Comparison of ENCODE assay signal across 17 cellular contexts in the genomic region with DNA sequence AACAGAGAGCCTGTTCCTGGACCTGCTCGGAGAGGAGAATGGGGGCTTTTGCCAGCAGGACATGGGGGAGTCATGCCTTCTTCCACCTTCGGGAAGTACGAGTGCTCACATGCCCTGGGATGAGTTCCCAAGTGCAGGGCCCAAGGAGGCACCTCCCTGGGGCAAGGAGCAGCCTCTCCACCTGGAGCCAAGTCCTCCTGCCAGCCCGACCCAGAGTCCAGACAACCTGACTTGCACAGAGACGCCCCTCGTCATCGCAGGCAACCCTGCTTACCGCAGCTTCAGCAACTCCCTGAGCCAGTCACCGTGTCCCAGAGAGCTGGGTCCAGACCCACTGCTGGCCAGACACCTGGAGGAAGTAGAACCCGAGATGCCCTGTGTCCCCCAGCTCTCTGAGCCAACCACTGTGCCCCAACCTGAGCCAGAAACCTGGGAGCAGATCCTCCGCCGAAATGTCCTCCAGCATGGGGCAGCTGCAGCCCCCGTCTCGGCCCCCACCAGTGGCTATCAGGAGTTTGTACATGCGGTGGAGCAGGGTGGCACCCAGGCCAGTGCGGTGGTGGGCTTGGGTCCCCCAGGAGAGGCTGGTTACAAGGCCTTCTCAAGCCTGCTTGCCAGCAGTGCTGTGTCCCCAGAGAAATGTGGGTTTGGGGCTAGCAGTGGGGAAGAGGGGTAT. TPM values are rescaled to one million over a fixed set of nuclear protein-coding genes. Genes with fewer than 3 reads are reported as not detected.
A peak's percentile ranks its signal among the peaks of the same experiment; 100 is the strongest.
DNase-seq lines count a peak whose midpoint lies in the region; ATAC-seq, FAIRE-seq and TF ChIP-seq lines count a peak whose summit lies in the region.
"Had no signal": no experiment of that assay in that cellular context is flagged by ENCODE, and none has a peak within 500 bp of the region (broad histone marks: within the 10 kb centered on the region; RNA-seq: fewer than 3 reads in every experiment).

No MANE protein-coding gene starts in this region.

- H3K4me1 ChIP-seq in HepG2 (ENCODE audit: insufficient read depth, low read length), result peaks cover 41% of the 10 kb centered on the region
- H3K4me1 ChIP-seq in right lobe of liver, result peaks cover 0 to 36% (median 20%) of the 10 kb centered on the region in 4 donors
- peaks cover 0 to 28% (median 9%) of the 10 kb centered on the region in 3 donors for H3K4me1 ChIP-seq in gastroesophageal sphincter
- peaks cover 22% of the 10 kb centered on the region for H3K4me1 ChIP-seq in upper lobe of right lung
- H3K4me1 ChIP-seq in neural progenitor cell, result no peaks in the 10 kb centered on the region

- DNase-seq in HepG2 (ENCODE audit: low spot score) (no peak), right lobe of liver (no peak), upper lobe of right lung (peak; percentile 62), neural progenitor cell (ENCODE audit: low spot score) (no peak), epidermal melanocyte (ENCODE audit: insufficient read length, low spot score) (no peak), NK-92 (lab: John Stamatoyannopoulos, UW; ENCODE audit: unreplicated experiment) (no peak)
- no peak for DNase-seq in activated CD8-positive, alpha-beta T cell treated with anti-CD3 and anti-CD28 coated beads for 36 hours
- DNase-seq: left colon, NCI-H187, NCI-H446, right cardiac atrium had no signal

- H3K9me3 ChIP-seq in HepG2 (ENCODE audit: low read length) (no peaks in the 10 kb centered on the region), right lobe of liver (no peaks in the 10 kb centered on the region), gastroesophageal sphincter (no peaks in the 10 kb centered on the region), upper lobe of right lung (no peaks in the 10 kb centered on the region), neural progenitor cell (ENCODE audit: low read depth) (no peaks in the 10 kb centered on the region)
- H3K9me3 ChIP-seq: mucosa of descending colon, vagina had no signal

- 77% methylated on average over 6 of the region's 16 CpGs for WGBS in HepG2 (ENCODE audit: low lambda C conversion rate)
- WGBS in right lobe of liver (ENCODE audit: insufficient coverage, low coverage, low lambda C conversion rate, missing lambda C conversion rate), result 83% methylated on average over 2 of the region's 16 CpGs
- 86% methylated on average over 4 of the region's 16 CpGs; no CpG with 5 or more reads in 1 of the 2 donors for WGBS in gastroesophageal sphincter (ENCODE audit: low coverage in 1 of 2), 2 donors

- TF ChIP-seq RAD21 in HepG2 (CRISPR knock-in tag; IDR thresholded peaks at IDR 0.05), result no peak

- H3K27ac Mint-ChIP-seq in activated CD8-positive, alpha-beta T cell treated with anti-CD3 and anti-CD28 coated beads for 36 hours, result peak overlapping the region; percentile 65
- H3K27ac Mint-ChIP-seq in neural progenitor cell, result no peak overlapping the region

- POLR2A ChIA-PET in HepG2 (lab: Yijun Ruan, JAX), result no interaction called here
- POLR2A ChIA-PET in activated CD8-positive, alpha-beta T cell treated with anti-CD3 and anti-CD28 coated beads for 36 hours (lab: Charles Lee), result interaction anchor here (0.9 to 10.1 kb wide), 7 partner anchors 12 to 128 kb away, joined by 3 to 168 read pairs (median 4); a partner anchor contains a TSS

- no peaks in the 10 kb centered on the region for H3F3A ChIP-seq in neural progenitor cell (ENCODE audit: low read depth)

- no peak overlapping the region for H3K27ac ChIP-seq in HepG2 (ENCODE audit: extremely low read length, insufficient read depth, low read length)
- H3K27ac ChIP-seq in right lobe of liver, result peak overlapping the region in 1 of 3 donors; percentile 86
- H3K27ac ChIP-seq in gastroesophageal sphincter, result peak overlapping the region in 3 of 4 donors; percentile 11 to 59 (median 58)
- H3K27ac ChIP-seq in upper lobe of right lung, result no peak overlapping the region
- no peak overlapping the region for H3K27ac ChIP-seq in neural progenitor cell
- H3K27ac ChIP-seq: vagina had no signal

- H3K4me3 ChIP-seq in HepG2 (replicated peaks in 1 of 3; ENCODE audit: insufficient read depth in 1 of 3, low read depth in 2 of 3, low read length in 3 of 3) (no peak overlapping the region), right lobe of liver (no peak overlapping the region), gastroesophageal sphincter (no peak overlapping the region), upper lobe of right lung (no peak overlapping the region), neural progenitor cell (no peak overlapping the region)
- H3K4me3 ChIP-seq: mucosa of descending colon, vagina had no signal

- TF ChIP-seq CTCF in HepG2 (CRISPR knock-in tag; IDR thresholded peaks at IDR 0.05) (no peak), right lobe of liver (IDR thresholded peaks at IDR 0.05) (no peak), gastroesophageal sphincter (IDR thresholded peaks at IDR 0.05) (no peak), upper lobe of right lung (IDR thresholded peaks at IDR 0.05) (no peak), neural progenitor cell (IDR thresholded peaks at IDR 0.05) (no peak)
- no peak for TF ChIP-seq CTCF in activated CD8-positive, alpha-beta T cell treated with anti-CD3 and anti-CD28 coated beads for 36 hours (IDR thresholded peaks at IDR 0.05)

- H3K27me3 ChIP-seq in HepG2 (ENCODE audit: control insufficient read depth in 1 of 2, insufficient read depth in 2 of 2, low read length in 2 of 2), result no peaks in the 10 kb centered on the region
- H3K27me3 ChIP-seq in right lobe of liver, result no peaks in the 10 kb centered on the region
- no peaks in the 10 kb centered on the region for H3K27me3 ChIP-seq in gastroesophageal sphincter
- H3K27me3 ChIP-seq in upper lobe of right lung, result no peaks in the 10 kb centered on the region
- no peaks in the 10 kb centered on the region for H3K27me3 ChIP-seq in neural progenitor cell
- H3K27me3 ChIP-seq: vagina had no signal

- intact Hi-C loops in HepG2 (cut with micrococcal nuclease; ENCODE audit: unreplicated experiment) (no loop called here), right lobe of liver (cut with DNase I) (loop anchor here (5.0 to 10.0 kb wide), 2 partner anchors 35 to 48 kb away; a partner anchor contains a TSS), upper lobe of right lung (cut with DNase I) (loop anchor here (10.0 kb wide), 1 partner anchor 128 kb away; no protein-coding TSS in a partner anchor)
- intact Hi-C loops in activated CD8-positive, alpha-beta T cell treated with anti-CD3 and anti-CD28 coated beads for 36 hours (cut with micrococcal nuclease), result no loop called here

- H4K20me1 ChIP-seq in HepG2 (ENCODE audit: insufficient read depth, low read length) (peaks cover 9% of the 10 kb centered on the region; the same call in 1 of the 2 replicates), neural progenitor cell (ENCODE audit: low read depth) (no peaks in the 10 kb centered on the region)

- H3K27me3 Mint-ChIP-seq in activated CD8-positive, alpha-beta T cell treated with anti-CD3 and anti-CD28 coated beads for 36 hours, result no peaks in the 10 kb centered on the region
- H3K27me3 Mint-ChIP-seq in neural progenitor cell (ENCODE audit: insufficient read depth, low read depth), result no peaks in the 10 kb centered on the region

- no TSS peak for BruUV-seq in HepG2 (replicated peaks; lab: Mats Ljungman, UMichigan)

- H3K4me2 ChIP-seq in HepG2 (ENCODE audit: low read depth, low read length) (no peak overlapping the region), neural progenitor cell (no peak overlapping the region)

- H3K9me3 Mint-ChIP-seq in activated CD8-positive, alpha-beta T cell treated with anti-CD3 and anti-CD28 coated beads for 36 hours, result peaks cover 11% of the 10 kb centered on the region
- H3K9me3 Mint-ChIP-seq in neural progenitor cell, result no peaks in the 10 kb centered on the region

- H3K36me3 Mint-ChIP-seq in activated CD8-positive, alpha-beta T cell treated with anti-CD3 and anti-CD28 coated beads for 36 hours (ENCODE audit: low read depth), result peaks cover 83% of the 10 kb centered on the region
- H3K36me3 Mint-ChIP-seq in neural progenitor cell, result peaks cover 5% of the 10 kb centered on the region

- in situ Hi-C loops in HepG2 (cut with HindIII; ENCODE audit: extremely low pct_ligation_motif_present, low pct_unique_long_range_greater_than_20kb), result no loop called here

- H3K9ac ChIP-seq in HepG2 (ENCODE audit: insufficient read depth, low read depth, low read length) (no peak overlapping the region), neural progenitor cell (no peak overlapping the region)

- TF ChIP-seq POLR2A in HepG2 (IDR thresholded peaks at IDR 0.05; ENCODE audit: insufficient read depth in 1 of 2, low read depth in 2 of 2, low read length in 2 of 2) (no peak), right lobe of liver (IDR thresholded peaks at IDR 0.05) (no peak), gastroesophageal sphincter (IDR thresholded peaks at IDR 0.05) (peak in 1 of 2 donors; percentile 8)

- H3K79me2 ChIP-seq in HepG2 (ENCODE audit: insufficient read depth, low read length), result no peaks in the 10 kb centered on the region
- H3K79me2 ChIP-seq in neural progenitor cell (ENCODE audit: low read depth), result no peaks in the 10 kb centered on the region

- CTCF ChIA-PET in HepG2 (lab: Yijun Ruan, JAX; ENCODE audit: low intra/inter-chr PET ratio, low total read pairs), result no interaction called here
- CTCF ChIA-PET in activated CD8-positive, alpha-beta T cell treated with anti-CD3 and anti-CD28 coated beads for 36 hours (lab: Charles Lee), result interaction anchor here (1.6 kb wide), 1 partner anchor 132 kb away, joined by 5 read pairs; no protein-coding TSS in a partner anchor

- no peak for FAIRE-seq in HepG2 (lab: Jason Lieb, UNC)
- FAIRE-seq: D721Med had no signal

- H3K4me3 Mint-ChIP-seq in activated CD8-positive, alpha-beta T cell treated with anti-CD3 and anti-CD28 coated beads for 36 hours, result no peak overlapping the region
- no peak overlapping the region for H3K4me3 Mint-ChIP-seq in neural progenitor cell

- ATAC-seq in HepG2, result no peak
- ATAC-seq in right lobe of liver, result no peak
- ATAC-seq in activated CD8-positive, alpha-beta T cell treated with anti-CD3 and anti-CD28 coated beads for 36 hours, result no peak
- ATAC-seq in gastroesophageal sphincter, result no peak
- no peak for ATAC-seq in upper lobe of right lung
- ATAC-seq: HCT116, left colon, mucosa of descending colon, right cardiac atrium had no signal

- H2AFZ ChIP-seq in HepG2 (ENCODE audit: low read length) (no peak overlapping the region), neural progenitor cell (replicated peaks) (no peak overlapping the region)

- H3K4me1 Mint-ChIP-seq in activated CD8-positive, alpha-beta T cell treated with anti-CD3 and anti-CD28 coated beads for 36 hours (ENCODE audit: low read depth), result peaks cover 59% of the 10 kb centered on the region
- H3K4me1 Mint-ChIP-seq in neural progenitor cell, result no peaks in the 10 kb centered on the region

- TF ChIP-seq EP300 in HepG2 (IDR thresholded peaks at IDR 0.05; ENCODE audit: low read depth in 2 of 2, low read length in 2 of 2) (no peak), HepG2 (CRISPR knock-in tag; IDR thresholded peaks at IDR 0.05; ENCODE audit: borderline replicate concordance) (no peak), gastroesophageal sphincter (IDR thresholded peaks at IDR 0.05) (no peak)

- H3K36me3 ChIP-seq in HepG2 (replicated peaks in 1 of 2; ENCODE audit: control insufficient read depth in 1 of 2, insufficient read depth in 2 of 2, low read length in 2 of 2) (peaks cover 23 to 25% of the 10 kb centered on the region in 2 experiments), right lobe of liver (peaks cover 12 to 36% (median 29%) of the 10 kb centered on the region in 4 donors), gastroesophageal sphincter (peaks cover 0 to 68% of the 10 kb centered on the region in 2 donors), upper lobe of right lung (peaks cover 63% of the 10 kb centered on the region), neural progenitor cell (no peaks in the 10 kb centered on the region)

RNA-seq across cellular contexts. Expression of a gene that starts 39.3 kb away (rescaled TPM):
- total RNA-seq in HepG2 (2016; rRNA removed; fragmentation: Illumina TruSeq; extraction: Trizol) (0.17 and 0.64 TPM in 2 replicates), right lobe of liver (1 to 10 TPM in 1 of 6 experiments, under 1 TPM in 5; 0.09 to 1.3 (median 0.31) TPM), gastroesophageal sphincter (under 1 TPM in 3 of 4 donors, not detected in 1; 0.23 to 0.40 (median 0.25) TPM), upper lobe of right lung (3.9 TPM), neural progenitor cell (ENCODE audit: low replicate concordance) (0.53 TPM in 1 of 2 replicates, not detected in the other)
- not detected in 2 replicates for total RNA-seq in HepG2 (2016; cell fraction: cytosol; rRNA removed; fragmentation: Illumina TruSeq; extraction: Trizol; ENCODE audit: low read depth)
- 0.22 and 0.43 TPM in 2 replicates for total RNA-seq in HepG2 (2016; cell fraction: insoluble cytoplasmic fraction; rRNA removed; fragmentation: Illumina TruSeq; extraction: Trizol)
- total RNA-seq in HepG2 (2016; cell fraction: membrane; rRNA removed; fragmentation: Illumina TruSeq; extraction: Trizol), result 0.22 and 0.45 TPM in 2 replicates
- total RNA-seq in HepG2 (2016; cell fraction: nucleus; rRNA removed; fragmentation: Illumina TruSeq; extraction: Trizol), result 0.28 and 0.40 TPM in 2 replicates
- polyA plus RNA-seq in HepG2 (2011; rRNA removed), result 0.49 and 1.6 TPM in 2 replicates
- polyA plus RNA-seq in HepG2 (2011; cell fraction: cytosol; rRNA removed), result 0.62 and 1.4 TPM in 2 replicates
- polyA plus RNA-seq in HepG2 (2011; cell fraction: nucleus; rRNA removed), result 0.34 and 1.6 TPM in 2 replicates
- polyA plus RNA-seq in HepG2 (2012), result 1.1 and 2.8 TPM in 2 replicates
- 0.07 and 0.09 TPM in 2 replicates for polyA plus RNA-seq in HepG2 (2016; cell fraction: cytosol; fragmentation: Illumina TruSeq; extraction: Trizol; ENCODE audit: low read depth)
- polyA plus RNA-seq in HepG2 (2016; cell fraction: insoluble cytoplasmic fraction; fragmentation: Illumina TruSeq; extraction: Trizol; ENCODE audit: low read depth), result 0.14 and 0.21 TPM in 2 replicates
- 0.06 and 0.12 TPM in 2 replicates for polyA plus RNA-seq in HepG2 (2016; cell fraction: membrane; fragmentation: Illumina TruSeq; extraction: Trizol; ENCODE audit: low read depth)
- 0.35 and 0.56 TPM in 2 replicates for polyA plus RNA-seq in HepG2 (2016; cell fraction: nucleus; fragmentation: Illumina TruSeq; extraction: Trizol; ENCODE audit: insufficient read depth, low read depth)
- polyA minus RNA-seq in HepG2 (2011; rRNA and poly(A)+ RNA removed; ENCODE audit: low replicate concordance), result 0.56 and 3.1 TPM in 2 replicates
- polyA minus RNA-seq in HepG2 (2011; cell fraction: cytosol; rRNA and poly(A)+ RNA removed), result 0.88 and 1.1 TPM in 2 replicates
- polyA minus RNA-seq in HepG2 (2011; cell fraction: nucleus; rRNA and poly(A)+ RNA removed), result 0.26 and 0.87 TPM in 2 replicates
- total RNA-seq in activated CD8-positive, alpha-beta T cell treated with anti-CD3 and anti-CD28 coated beads for 36 hours, result 10 to 100 TPM; 95.6 to 97.2 TPM
- total RNA-seq: G401 had no signal

RNA-seq across cellular contexts. Expression of a gene that starts 48.9 kb away (rescaled TPM):
- total RNA-seq in HepG2 (2016; rRNA removed; fragmentation: Illumina TruSeq; extraction: Trizol) (7.6 and 15.9 TPM in 2 replicates), right lobe of liver (100 to 1,000 TPM in 1 of 6 experiments, 10 to 100 TPM in 5; 38.8 to 147 (median 46.9) TPM), gastroesophageal sphincter (100 to 1,000 TPM in 2 of 4 donors, 10 to 100 TPM in 2; 72.3 to 212 (median 110) TPM), upper lobe of right lung (153 TPM), neural progenitor cell (ENCODE audit: low replicate concordance) (6.6 and 9.6 TPM in 2 replicates)
- 8.0 and 9.2 TPM in 2 replicates for total RNA-seq in HepG2 (2016; cell fraction: cytosol; rRNA removed; fragmentation: Illumina TruSeq; extraction: Trizol; ENCODE audit: low read depth)
- 6.9 and 15.8 TPM in 2 replicates for total RNA-seq in HepG2 (2016; cell fraction: insoluble cytoplasmic fraction; rRNA removed; fragmentation: Illumina TruSeq; extraction: Trizol)
- 9.4 and 9.6 TPM in 2 replicates for total RNA-seq in HepG2 (2016; cell fraction: membrane; rRNA removed; fragmentation: Illumina TruSeq; extraction: Trizol)
- total RNA-seq in HepG2 (2016; cell fraction: nucleus; rRNA removed; fragmentation: Illumina TruSeq; extraction: Trizol), result 16.4 and 21.4 TPM in 2 replicates
- 49.6 and 60.7 TPM in 2 replicates for polyA plus RNA-seq in HepG2 (2011; rRNA removed)
- 30.7 and 32.4 TPM in 2 replicates for polyA plus RNA-seq in HepG2 (2011; cell fraction: cytosol; rRNA removed)
- 61.1 and 65.1 TPM in 2 replicates for polyA plus RNA-seq in HepG2 (2011; cell fraction: nucleus; rRNA removed)
- polyA plus RNA-seq in HepG2 (2012), result 13.9 and 22.1 TPM in 2 replicates
- polyA plus RNA-seq in HepG2 (2016; cell fraction: cytosol; fragmentation: Illumina TruSeq; extraction: Trizol; ENCODE audit: low read depth), result 1.4 and 1.8 TPM in 2 replicates
- 6.0 and 8.1 TPM in 2 replicates for polyA plus RNA-seq in HepG2 (2016; cell fraction: insoluble cytoplasmic fraction; fragmentation: Illumina TruSeq; extraction: Trizol; ENCODE audit: low read depth)
- 3.4 and 3.5 TPM in 2 replicates for polyA plus RNA-seq in HepG2 (2016; cell fraction: membrane; fragmentation: Illumina TruSeq; extraction: Trizol; ENCODE audit: low read depth)
- 38.0 and 39.0 TPM in 2 replicates for polyA plus RNA-seq in HepG2 (2016; cell fraction: nucleus; fragmentation: Illumina TruSeq; extraction: Trizol; ENCODE audit: insufficient read depth, low read depth)
- 54.4 and 98.2 TPM in 2 replicates for polyA minus RNA-seq in HepG2 (2011; rRNA and poly(A)+ RNA removed; ENCODE audit: low replicate concordance)
- polyA minus RNA-seq in HepG2 (2011; cell fraction: cytosol; rRNA and poly(A)+ RNA removed), result 19.2 and 23.0 TPM in 2 replicates
- 30.3 and 37.8 TPM in 2 replicates for polyA minus RNA-seq in HepG2 (2011; cell fraction: nucleus; rRNA and poly(A)+ RNA removed)
- total RNA-seq in activated CD8-positive, alpha-beta T cell treated with anti-CD3 and anti-CD28 coated beads for 36 hours, result 100 to 1,000 TPM; 236 to 245 TPM

Comparison
In these comparisons a context has a peak if more than half of its experiments do, and no peak if none do; other contexts are left out.
1. intact Hi-C loops: an anchor here in right lobe of liver (5.0 to 10.0 kb wide) and upper lobe of right lung (10.0 kb wide); none called in HepG2 and activated CD8-positive, alpha-beta T cell treated with anti-CD3 and anti-CD28 coated beads for 36 hours.
2. H3K27ac ChIP-seq: peak in gastroesophageal sphincter (3 of 4); none in HepG2 (single experiment), upper lobe of right lung (single experiment) and neural progenitor cell (single experiment).
3. RNA of a gene that starts 39.3 kb away (total RNA-seq): 95.6 to 97.2 TPM in activated CD8-positive, alpha-beta T cell treated with anti-CD3 and anti-CD28 coated beads for 36 hours; 3.9 TPM in upper lobe of right lung (single experiment), 0.17 to 0.64 TPM in HepG2, 0.09 to 1.3 TPM in right lobe of liver, 0.23 to 0.40 TPM in gastroesophageal sphincter and 0.53 TPM in neural progenitor cell; every median in the first group is over 10 times any median in the second.